In the genomic region with DNA sequence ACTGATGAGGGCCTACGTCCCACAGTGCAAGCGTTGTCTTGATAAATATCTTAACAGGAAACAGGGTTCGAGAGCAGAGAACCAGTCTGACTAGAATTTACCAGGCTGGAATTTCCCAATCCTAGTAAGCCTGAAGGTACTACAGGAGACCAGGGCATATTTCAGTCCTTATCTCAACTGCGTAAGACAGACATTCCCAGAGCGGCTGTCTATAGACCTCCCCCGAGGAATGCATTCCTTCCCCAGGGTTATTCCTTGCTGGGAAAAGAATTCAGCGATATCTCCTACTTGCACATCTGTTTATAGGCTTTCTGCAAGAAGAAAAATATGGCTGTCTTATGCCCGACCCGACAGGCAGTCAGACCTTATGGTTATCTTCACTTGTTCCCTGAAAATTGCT, we compare ENCODE assay signal across 6 cellular contexts.
DNase-seq lines count a peak whose midpoint lies in the region; ATAC-seq, FAIRE-seq and TF ChIP-seq lines count a peak whose summit lies in the region.
"Not testable (repeated sequence)": the region's sequence is repeated elsewhere in the genome, so short reads cannot be mapped to it uniquely, and the experiment has no call there.

No MANE protein-coding gene starts in this region.

- H3K79me1 ChIP-seq in mesendoderm (ENCODE audit: low read length) = not testable (repeated sequence)

- not testable (repeated sequence) for TF ChIP-seq POLR2A in GM12878 (IDR thresholded peaks at IDR 0.05; ENCODE audit: low read depth, low read length)

- not testable (repeated sequence) for H3K27me3 Mint-ChIP-seq in endodermal cell (ENCODE audit: insufficient read depth)

- H3K9ac ChIP-seq in GM12878 (ENCODE audit: control insufficient read depth, insufficient read depth, low read length); endodermal cell (ENCODE audit: extremely low read depth, low read length, poor library complexity, severe bottlenecking); mesendoderm (ENCODE audit: low read length): not testable (repeated sequence)

- H3K27ac ChIP-seq in HEK293 (ENCODE audit: extremely low read depth, low read depth, low read length); GM12878 (ENCODE audit: control insufficient read depth, insufficient read depth); endodermal cell (ENCODE audit: low read depth, low read length); mesendoderm (ENCODE audit: low read depth, low read length): not testable (repeated sequence)

- not testable (repeated sequence) for H4K20me1 ChIP-seq in GM12878 (ENCODE audit: control insufficient read depth, insufficient read depth)

- H3K27me3 ChIP-seq in GM12878 (replicated peaks in 1 of 2; ENCODE audit: control insufficient read depth in 2 of 2, insufficient read depth in 2 of 2, low read length in 1 of 2); endodermal cell (ENCODE audit: control insufficient read depth, insufficient read depth, low read length, poor library complexity, severe bottlenecking); mesendoderm (ENCODE audit: insufficient read depth, low read length, poor library complexity): not testable (repeated sequence)

- not testable (repeated sequence) for TF ChIP-seq RAD21 in GM12878 (IDR thresholded peaks at IDR 0.05; ENCODE audit: insufficient read depth, low read depth, low read length)

- H3K9me3 ChIP-seq in HEK293 (ENCODE audit: control insufficient read depth, insufficient read depth, low read depth, low read length); GM12878 (replicated peaks; ENCODE audit: control insufficient read depth, insufficient read depth, low read length): not testable (repeated sequence)
- peaks cover 19% of the 10 kb centered on the region for H3K9me3 ChIP-seq in endodermal cell (ENCODE audit: control insufficient read depth, low read length)

- intact Hi-C loops in GM12878 (cut with micrococcal nuclease; ENCODE audit: unreplicated experiment) = not testable (repeated sequence)

- POLR2A ChIA-PET in HEK293 (lab: Yijun Ruan, JAX); GM12878 (lab: Charles Lee): not testable (repeated sequence)

- not testable (repeated sequence) for H3K36me3 ChIP-seq in HEK293 (ENCODE audit: control insufficient read depth in 2 of 2, insufficient read depth in 1 of 2, low read length in 2 of 2); GM12878 (ENCODE audit: control insufficient read depth in 2 of 2, insufficient read depth in 2 of 2, low read length in 1 of 2); endodermal cell (ENCODE audit: control insufficient read depth, insufficient read depth, low read length); mesendoderm (ENCODE audit: control insufficient read depth, insufficient read depth, low read length)

- not testable (repeated sequence) for H4K5ac ChIP-seq in mesendoderm (ENCODE audit: low read length)

- H3K23ac ChIP-seq in mesendoderm (ENCODE audit: low read length) = not testable (repeated sequence)

- DNase-seq in ELF-1 (ENCODE audit: low read depth, low spot score) (peak; percentile 6), NCI-H69 (lab: John Stamatoyannopoulos, UW) (peak; percentile 22), endodermal cell (peak; percentile 52), mesendoderm (peak; percentile 35)
- not testable (repeated sequence) for DNase-seq in GM12878 (ENCODE audit: low read depth, low spot score)

- not testable (repeated sequence) for H3K4me1 Mint-ChIP-seq in endodermal cell

- TF ChIP-seq CTCF in HEK293 (tag by site-specific recombination; IDR thresholded peaks at IDR 0.05); GM12878 (IDR thresholded peaks at IDR 0.05 in 2 of 3, conservative IDR thresholded peaks at IDR 0.05 in 1 of 3; ENCODE audit: control insufficient read depth in 2 of 3, extremely low read depth in 1 of 3, insufficient read depth in 1 of 3, low read depth in 3 of 3, low read length in 3 of 3); endodermal cell (conservative IDR thresholded peaks at IDR 0.05): not testable (repeated sequence)

- not testable (repeated sequence) for FAIRE-seq in GM12878 (lab: Jason Lieb, UNC)

- H3K79me2 ChIP-seq in GM12878 (ENCODE audit: control insufficient read depth, insufficient read depth, low read length); mesendoderm (ENCODE audit: control insufficient read depth, insufficient read depth, low read length): not testable (repeated sequence)

- not testable (repeated sequence) for ATAC-seq in GM12878

- not testable (repeated sequence) for TF ChIP-seq EP300 in GM12878 (IDR thresholded peaks at IDR 0.05; ENCODE audit: borderline replicate concordance in 1 of 2, control insufficient read depth in 1 of 2, low read depth in 2 of 2, low read length in 2 of 2)

- in situ Hi-C loops in GM12878 (cut with MboI) = not testable (repeated sequence)

- not testable (repeated sequence) for H2BK5ac ChIP-seq in mesendoderm (ENCODE audit: low read length)

- not testable (repeated sequence) for H2AK5ac ChIP-seq in mesendoderm (ENCODE audit: low read length)

- not testable (repeated sequence) for H3K4me2 ChIP-seq in GM12878 (ENCODE audit: control insufficient read depth, insufficient read depth); mesendoderm (ENCODE audit: low read length)

- RAD21 ChIA-PET in GM12878 (lab: Charles Lee; ENCODE audit: unreplicated experiment) = not testable (repeated sequence)

- not testable (repeated sequence) for H3K4me1 ChIP-seq in HEK293 (ENCODE audit: control insufficient read depth, insufficient read depth, low read length); GM12878 (ENCODE audit: control insufficient read depth, insufficient read depth, low read length); endodermal cell (ENCODE audit: control insufficient read depth, insufficient read depth, low read length); mesendoderm (ENCODE audit: control insufficient read depth, low read depth, low read length)

- not testable (repeated sequence) for H3K4me3 Mint-ChIP-seq in endodermal cell

- H3K27ac Mint-ChIP-seq in endodermal cell = not testable (repeated sequence)

- not testable (repeated sequence) for H3K4ac ChIP-seq in mesendoderm (ENCODE audit: low read depth, low read length)

- 70% methylated on average over 9 of the region's 9 CpGs for WGBS in GM12878 (ENCODE audit: insufficient coverage, insufficient replicate concordance, low lambda C conversion rate, missing lambda C conversion rate)
- WGBS in endodermal cell (ENCODE audit: insufficient coverage in 1 of 2, insufficient read length in 1 of 2), 2 experiments = 81 to 92% methylated on average over 5 to 9 of the region's 9 CpGs
- WGBS in mesendoderm (ENCODE audit: extremely low coverage, insufficient coverage, low lambda C conversion rate) = no CpG with 5 or more reads among the region's 9 CpGs

- H3K4me3 ChIP-seq in HEK293 (ENCODE audit: low read depth, low read length); GM12878; endodermal cell (ENCODE audit: low read length); mesendoderm (ENCODE audit: low read length): not testable (repeated sequence)

- H2BK15ac ChIP-seq in mesendoderm (replicated peaks; ENCODE audit: low read depth) = not testable (repeated sequence)

- not testable (repeated sequence) for BruUV-seq in GM12878 (replicated peaks; lab: Mats Ljungman, UMichigan)

- not testable (repeated sequence) for H3K18ac ChIP-seq in mesendoderm (ENCODE audit: low read length)

- H3K36me3 Mint-ChIP-seq in endodermal cell (ENCODE audit: low read depth) = not testable (repeated sequence)

- not testable (repeated sequence) for H2AFZ ChIP-seq in GM12878 (ENCODE audit: control insufficient read depth, low read depth, low read length)

- not testable (repeated sequence) for H4K8ac ChIP-seq in mesendoderm (ENCODE audit: low read depth, low read length)

- not testable (repeated sequence) for H3K56ac ChIP-seq in mesendoderm (ENCODE audit: low read length)

- SMC1A ChIA-PET in GM12878 (lab: Charles Lee; ENCODE audit: uncharacterized antibody, unreplicated experiment) = not testable (repeated sequence)

- peaks cover 29% of the 10 kb centered on the region for H3K9me3 Mint-ChIP-seq in endodermal cell

- CTCF ChIA-PET in HEK293 (lab: Yijun Ruan, JAX); GM12878 (lab: Yijun Ruan, JAX): not testable (repeated sequence)

- H2BK120ac ChIP-seq in mesendoderm (ENCODE audit: low read depth, low read length) = not testable (repeated sequence)

TF ChIP-seq in HEK293, 187 proteins besides CTCF, POLR2A, EP300 and RAD21:
- TF ChIP-seq TRIM28 (IDR thresholded peaks at IDR 0.05; ENCODE audit: borderline replicate concordance, low read length) (peak; percentile 57; the same call in 1 of the 2 replicates), SETDB1 (IDR thresholded peaks at IDR 0.05; ENCODE audit: insufficient read length, low read length) (peak; percentile 84)

TF ChIP-seq in GM12878, 131 proteins besides CTCF, POLR2A, EP300 and RAD21:
- peak; percentile 36; the same call in 1 of the 2 replicates for TF ChIP-seq CBX5 (IDR thresholded peaks at IDR 0.05; ENCODE audit: low read depth)
